In the genomic region with DNA sequence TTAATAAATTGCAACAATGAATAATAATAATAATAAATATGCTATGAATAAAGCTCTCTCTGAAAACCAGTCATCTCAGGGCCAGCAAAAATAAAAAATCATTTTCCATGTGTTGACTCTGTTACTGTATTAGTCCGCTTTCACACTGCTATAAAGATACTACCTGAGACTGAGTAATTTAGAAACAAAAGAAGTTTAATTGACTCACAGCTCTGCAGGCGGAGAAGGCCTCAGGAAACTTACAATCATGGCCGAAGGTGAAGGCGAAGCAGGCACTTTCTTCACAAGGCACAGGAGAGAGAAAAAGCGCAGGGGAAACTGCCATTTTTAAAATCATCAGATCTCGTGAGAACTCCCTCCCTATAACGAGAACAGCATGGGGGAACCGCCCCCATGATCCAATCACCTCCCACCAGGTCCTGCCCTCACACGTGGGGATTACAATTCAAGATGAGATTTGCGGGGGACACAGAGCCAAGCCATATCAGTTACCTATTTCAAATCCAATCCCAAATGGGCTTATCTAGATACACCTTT, we compare ENCODE assay signal across 1 cellular context.
TF ChIP-seq lines count a peak whose summit lies in the region.

No MANE protein-coding gene starts in this region.

TF ChIP-seq in GM12878, 131 proteins besides CTCF, POLR2A, EP300 and RAD21 (continued from another document):
- TF ChIP-seq FOXK2 (IDR thresholded peaks at IDR 0.05) (no peak), GATAD2B (conservative IDR thresholded peaks at IDR 0.05; ENCODE audit: low read depth) (no peak), MXI1 (IDR thresholded peaks at IDR 0.05; ENCODE audit: low read depth, low read length) (peak; percentile 16; the same call in 1 of the 2 replicates), EED (IDR thresholded peaks at IDR 0.05; ENCODE audit: low read depth) (no peak), DPF2 (IDR thresholded peaks at IDR 0.05) (no peak), CBX3 (IDR thresholded peaks at IDR 0.05; ENCODE audit: borderline replicate concordance, low read depth) (no peak), KAT2A (conservative IDR thresholded peaks at IDR 0.05; ENCODE audit: control insufficient read depth, low read depth, low read length) (no peak), FOS (IDR thresholded peaks at IDR 0.05; ENCODE audit: borderline replicate concordance, extremely low read depth, insufficient read length) (no peak), KDM1A (IDR thresholded peaks at IDR 0.05; ENCODE audit: borderline replicate concordance) (no peak), RELA (IDR thresholded peaks at IDR 0.05; ENCODE audit: borderline replicate concordance, partially characterized antibody) (no peak), POLR2AphosphoS5 (IDR thresholded peaks at IDR 0.05; ENCODE audit: low read length) (peak; percentile 53; the same call in 1 of the 2 replicates), ASH2L (IDR thresholded peaks at IDR 0.05; ENCODE audit: borderline replicate concordance, low read depth) (no peak), HDAC6 (IDR thresholded peaks at IDR 0.05; ENCODE audit: unreplicated experiment) (no peak), ZBTB4 (CRISPR knock-in tag; IDR thresholded peaks at IDR 0.05) (no peak), TAF1 (IDR thresholded peaks at IDR 0.05; ENCODE audit: borderline replicate concordance, low read depth, low read length) (peak; percentile 68; the same call in 1 of the 2 replicates), KLF5 (IDR thresholded peaks at IDR 0.05; ENCODE audit: partially characterized antibody) (no peak), REST (IDR thresholded peaks at IDR 0.05; ENCODE audit: low read depth, low read length) (no peak), RB1 (IDR thresholded peaks at IDR 0.05; ENCODE audit: borderline replicate concordance) (no peak), LARP7 (IDR thresholded peaks at IDR 0.05) (no peak), JUNB (IDR thresholded peaks at IDR 0.05) (peak; percentile 37; the same call in 1 of the 2 replicates), CREB1 (IDR thresholded peaks at IDR 0.05; ENCODE audit: low read depth) (no peak), POLR2AphosphoS2 (IDR thresholded peaks at IDR 0.05; ENCODE audit: low read depth, low read length) (no peak), TCF3 (IDR thresholded peaks at IDR 0.05; ENCODE audit: borderline replicate concordance, insufficient read depth, low read depth, low read length) (no peak), BRCA1 (IDR thresholded peaks at IDR 0.05; ENCODE audit: low read depth, low read length) (peak; percentile 61; the same call in 1 of the 2 replicates), BHLHE40 (IDR thresholded peaks at IDR 0.05; ENCODE audit: borderline replicate concordance in 1 of 2, low read depth in 2 of 2, low read length in 1 of 2) (peak in 1 of 2 experiments; percentile 28; a peak in 1 of 4 replicates), MEF2A (IDR thresholded peaks at IDR 0.05; ENCODE audit: insufficient read depth, low read depth, low read length) (no peak), PAX5 (IDR thresholded peaks at IDR 0.05; ENCODE audit: borderline replicate concordance, low read depth, low read length) (no peak)
- TF ChIP-seq, protein P1, sequence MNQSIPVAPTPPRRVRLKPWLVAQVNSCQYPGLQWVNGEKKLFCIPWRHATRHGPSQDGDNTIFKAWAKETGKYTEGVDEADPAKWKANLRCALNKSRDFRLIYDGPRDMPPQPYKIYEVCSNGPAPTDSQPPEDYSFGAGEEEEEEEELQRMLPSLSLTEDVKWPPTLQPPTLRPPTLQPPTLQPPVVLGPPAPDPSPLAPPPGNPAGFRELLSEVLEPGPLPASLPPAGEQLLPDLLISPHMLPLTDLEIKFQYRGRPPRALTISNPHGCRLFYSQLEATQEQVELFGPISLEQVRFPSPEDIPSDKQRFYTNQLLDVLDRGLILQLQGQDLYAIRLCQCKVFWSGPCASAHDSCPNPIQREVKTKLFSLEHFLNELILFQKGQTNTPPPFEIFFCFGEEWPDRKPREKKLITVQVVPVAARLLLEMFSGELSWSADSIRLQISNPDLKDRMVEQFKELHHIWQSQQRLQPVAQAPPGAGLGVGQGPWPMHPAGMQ (IDR thresholded peaks at IDR 0.05; ENCODE audit: borderline replicate concordance) = peak; percentile 63; the same call in 1 of the 2 replicates
- TF ChIP-seq, protein P2, sequence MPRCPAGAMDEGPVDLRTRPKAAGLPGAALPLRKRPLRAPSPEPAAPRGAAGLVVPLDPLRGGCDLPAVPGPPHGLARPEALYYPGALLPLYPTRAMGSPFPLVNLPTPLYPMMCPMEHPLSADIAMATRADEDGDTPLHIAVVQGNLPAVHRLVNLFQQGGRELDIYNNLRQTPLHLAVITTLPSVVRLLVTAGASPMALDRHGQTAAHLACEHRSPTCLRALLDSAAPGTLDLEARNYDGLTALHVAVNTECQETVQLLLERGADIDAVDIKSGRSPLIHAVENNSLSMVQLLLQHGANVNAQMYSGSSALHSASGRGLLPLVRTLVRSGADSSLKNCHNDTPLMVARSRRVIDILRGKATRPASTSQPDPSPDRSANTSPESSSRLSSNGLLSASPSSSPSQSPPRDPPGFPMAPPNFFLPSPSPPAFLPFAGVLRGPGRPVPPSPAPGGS (IDR thresholded peaks at IDR 0.05; ENCODE audit: borderline replicate concordance, insufficient read depth, low read depth, low read length, poor library complexity, severe bottlenecking) = no peak
- TF ChIP-seq, protein P3, sequence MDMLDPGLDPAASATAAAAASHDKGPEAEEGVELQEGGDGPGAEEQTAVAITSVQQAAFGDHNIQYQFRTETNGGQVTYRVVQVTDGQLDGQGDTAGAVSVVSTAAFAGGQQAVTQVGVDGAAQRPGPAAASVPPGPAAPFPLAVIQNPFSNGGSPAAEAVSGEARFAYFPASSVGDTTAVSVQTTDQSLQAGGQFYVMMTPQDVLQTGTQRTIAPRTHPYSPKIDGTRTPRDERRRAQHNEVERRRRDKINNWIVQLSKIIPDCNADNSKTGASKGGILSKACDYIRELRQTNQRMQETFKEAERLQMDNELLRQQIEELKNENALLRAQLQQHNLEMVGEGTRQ (IDR thresholded peaks at IDR 0.05; ENCODE audit: borderline replicate concordance, low read depth, low read length) = no peak
- TF ChIP-seq, protein P4, sequence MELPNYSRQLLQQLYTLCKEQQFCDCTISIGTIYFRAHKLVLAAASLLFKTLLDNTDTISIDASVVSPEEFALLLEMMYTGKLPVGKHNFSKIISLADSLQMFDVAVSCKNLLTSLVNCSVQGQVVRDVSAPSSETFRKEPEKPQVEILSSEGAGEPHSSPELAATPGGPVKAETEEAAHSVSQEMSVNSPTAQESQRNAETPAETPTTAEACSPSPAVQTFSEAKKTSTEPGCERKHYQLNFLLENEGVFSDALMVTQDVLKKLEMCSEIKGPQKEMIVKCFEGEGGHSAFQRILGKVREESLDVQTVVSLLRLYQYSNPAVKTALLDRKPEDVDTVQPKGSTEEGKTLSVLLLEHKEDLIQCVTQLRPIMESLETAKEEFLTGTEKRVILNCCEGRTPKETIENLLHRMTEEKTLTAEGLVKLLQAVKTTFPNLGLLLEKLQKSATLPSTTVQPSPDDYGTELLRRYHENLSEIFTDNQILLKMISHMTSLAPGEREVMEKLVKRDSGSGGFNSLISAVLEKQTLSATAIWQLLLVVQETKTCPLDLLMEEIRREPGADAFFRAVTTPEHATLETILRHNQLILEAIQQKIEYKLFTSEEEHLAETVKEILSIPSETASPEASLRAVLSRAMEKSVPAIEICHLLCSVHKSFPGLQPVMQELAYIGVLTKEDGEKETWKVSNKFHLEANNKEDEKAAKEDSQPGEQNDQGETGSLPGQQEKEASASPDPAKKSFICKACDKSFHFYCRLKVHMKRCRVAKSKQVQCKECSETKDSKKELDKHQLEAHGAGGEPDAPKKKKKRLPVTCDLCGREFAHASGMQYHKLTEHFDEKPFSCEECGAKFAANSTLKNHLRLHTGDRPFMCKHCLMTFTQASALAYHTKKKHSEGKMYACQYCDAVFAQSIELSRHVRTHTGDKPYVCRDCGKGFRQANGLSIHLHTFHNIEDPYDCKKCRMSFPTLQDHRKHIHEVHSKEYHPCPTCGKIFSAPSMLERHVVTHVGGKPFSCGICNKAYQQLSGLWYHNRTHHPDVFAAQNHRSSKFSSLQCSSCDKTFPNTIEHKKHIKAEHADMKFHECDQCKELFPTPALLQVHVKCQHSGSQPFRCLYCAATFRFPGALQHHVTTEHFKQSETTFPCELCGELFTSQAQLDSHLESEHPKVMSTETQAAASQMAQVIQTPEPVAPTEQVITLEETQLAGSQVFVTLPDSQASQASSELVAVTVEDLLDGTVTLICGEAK (IDR thresholded peaks at IDR 0.05; ENCODE audit: borderline replicate concordance) = peak; percentile 67; the same call in 1 of the 2 replicates
- TF ChIP-seq, protein P5, sequence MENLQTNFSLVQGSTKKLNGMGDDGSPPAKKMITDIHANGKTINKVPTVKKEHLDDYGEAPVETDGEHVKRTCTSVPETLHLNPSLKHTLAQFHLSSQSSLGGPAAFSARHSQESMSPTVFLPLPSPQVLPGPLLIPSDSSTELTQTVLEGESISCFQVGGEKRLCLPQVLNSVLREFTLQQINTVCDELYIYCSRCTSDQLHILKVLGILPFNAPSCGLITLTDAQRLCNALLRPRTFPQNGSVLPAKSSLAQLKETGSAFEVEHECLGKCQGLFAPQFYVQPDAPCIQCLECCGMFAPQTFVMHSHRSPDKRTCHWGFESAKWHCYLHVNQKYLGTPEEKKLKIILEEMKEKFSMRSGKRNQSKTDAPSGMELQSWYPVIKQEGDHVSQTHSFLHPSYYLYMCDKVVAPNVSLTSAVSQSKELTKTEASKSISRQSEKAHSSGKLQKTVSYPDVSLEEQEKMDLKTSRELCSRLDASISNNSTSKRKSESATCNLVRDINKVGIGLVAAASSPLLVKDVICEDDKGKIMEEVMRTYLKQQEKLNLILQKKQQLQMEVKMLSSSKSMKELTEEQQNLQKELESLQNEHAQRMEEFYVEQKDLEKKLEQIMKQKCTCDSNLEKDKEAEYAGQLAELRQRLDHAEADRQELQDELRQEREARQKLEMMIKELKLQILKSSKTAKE (IDR thresholded peaks at IDR 0.05; ENCODE audit: low read depth, poor library complexity, severe bottlenecking) = no peak
